9 cellular contexts compared by ENCODE assay signal in the genomic region with DNA sequence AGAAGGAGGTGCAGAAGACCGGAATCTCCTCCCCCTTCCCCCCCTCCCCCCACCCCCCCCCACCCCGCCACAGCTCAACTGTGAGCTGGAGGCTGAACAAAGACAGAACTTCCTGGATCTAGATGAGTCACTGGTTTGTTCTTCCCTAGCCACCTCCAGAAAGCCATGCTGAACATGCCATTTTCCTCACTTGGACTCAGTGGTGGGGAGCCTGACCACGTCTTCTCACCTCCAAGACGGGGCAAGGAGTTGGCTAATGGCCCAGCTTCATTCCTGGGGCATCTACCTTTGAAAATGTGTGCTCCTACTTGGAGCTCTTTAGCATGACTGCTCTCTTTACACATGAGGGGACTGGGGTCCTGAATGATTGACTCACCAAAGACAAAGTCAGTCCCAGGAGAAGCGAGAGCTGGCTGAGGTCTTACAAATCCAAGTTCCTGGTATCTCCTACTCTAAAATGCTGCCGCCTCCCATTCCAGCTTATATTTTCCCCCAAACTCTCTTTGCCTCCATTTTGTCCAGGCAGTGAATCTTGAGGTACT. TPM values are rescaled to one million over a fixed set of nuclear protein-coding genes. Genes with fewer than 3 reads are reported as not detected.
DNase-seq lines count a peak whose midpoint lies in the region; ATAC-seq, FAIRE-seq and TF ChIP-seq lines count a peak whose summit lies in the region.
"Had no signal": no experiment of that assay in that cellular context is flagged by ENCODE, and none has a peak within 500 bp of the region (broad histone marks: within the 10 kb centered on the region; RNA-seq: fewer than 3 reads in every experiment).

No MANE protein-coding gene starts in this region.

- no peak for TF ChIP-seq EP300 in GM12878 (IDR thresholded peaks at IDR 0.05; ENCODE audit: borderline replicate concordance in 1 of 2, control insufficient read depth in 1 of 2, low read depth in 2 of 2, low read length in 2 of 2)

- CTCF ChIA-PET in GM12878 (lab: Yijun Ruan, JAX): interaction anchor here (0.6 to 1.3 kb wide), 4 partner anchors 8 to 184 kb away, joined by 3 to 5 read pairs (median 4); no protein-coding TSS in a partner anchor

- RAD21 ChIA-PET in GM12878 (lab: Charles Lee; ENCODE audit: unreplicated experiment): interaction anchor here (0.5 kb wide), 1 partner anchor 26 kb away, joined by 3 read pairs; no protein-coding TSS in a partner anchor

- H3K4me3 ChIP-seq in GM12878 (no peak overlapping the region), mesodermal cell (ENCODE audit: extremely low read depth, insufficient read depth, low read length, poor library complexity, severe bottlenecking) (no peak overlapping the region)

- H3K36me3 ChIP-seq in GM12878 (ENCODE audit: control insufficient read depth in 2 of 2, insufficient read depth in 2 of 2, low read length in 1 of 2) (no peaks in the 10 kb centered on the region), mesodermal cell (ENCODE audit: control insufficient read depth, insufficient read depth, low read length) (no peaks in the 10 kb centered on the region)

- TF ChIP-seq POLR2A in GM12878 (IDR thresholded peaks at IDR 0.05; ENCODE audit: low read depth, low read length): no peak

- POLR2A ChIA-PET in GM12878 (lab: Charles Lee): interaction anchor here (0.5 to 1.1 kb wide), 3 partner anchors 8 to 26 kb away, joined by 3 to 5 read pairs (median 4); no protein-coding TSS in a partner anchor

- FAIRE-seq in GM12878 (lab: Jason Lieb, UNC): no peak

- DNase-seq in EH (ENCODE audit: low read depth) (peak; percentile 78), LoVo (ENCODE audit: low spot score) (peak; percentile 67), GM12878 (ENCODE audit: low read depth, low spot score) (no peak), HuH-7.5 (ENCODE audit: low spot score) (no peak)
- no peak for DNase-seq in stimulated activated CD4-positive, alpha-beta T cell treated with anti-CD3 and anti-CD28 coated beads, Interleukin-15, amount 100 ng/mL, for 24 hours
- DNase-seq in stimulated activated CD4-positive, alpha-beta T cell treated with anti-CD3 and anti-CD28 coated beads, Interleukin-12 subunit alpha, Interleukin-12 subunit beta, amount 100 ng/mL, for 4 hours: no peak
- DNase-seq: naive B cell had no signal

- ATAC-seq in GM12878: peak; percentile 31
- ATAC-seq in GM19023 (IDR thresholded peaks at IDR 0.05; ENCODE audit: unreplicated experiment): no peak

- H3K9me3 ChIP-seq in GM12878 (replicated peaks; ENCODE audit: control insufficient read depth, insufficient read depth, low read length): no peaks in the 10 kb centered on the region
- H3K9me3 ChIP-seq in mesodermal cell (ENCODE audit: control insufficient read depth, low read length): no peaks in the 10 kb centered on the region

- intact Hi-C loops in GM12878 (cut with micrococcal nuclease; ENCODE audit: unreplicated experiment): no loop called here

- no peaks in the 10 kb centered on the region for H3K79me2 ChIP-seq in GM12878 (ENCODE audit: control insufficient read depth, insufficient read depth, low read length)

- no TSS peak for BruUV-seq in GM12878 (replicated peaks; lab: Mats Ljungman, UMichigan)

- no peaks in the 10 kb centered on the region for H3K27me3 ChIP-seq in GM12878 (replicated peaks in 1 of 2; ENCODE audit: control insufficient read depth in 2 of 2, insufficient read depth in 2 of 2, low read length in 1 of 2)

- H3K4me1 ChIP-seq in GM12878 (ENCODE audit: control insufficient read depth, insufficient read depth, low read length): no peaks in the 10 kb centered on the region; the same call in 1 of the 2 replicates
- peaks cover 7% of the 10 kb centered on the region for H3K4me1 ChIP-seq in mesodermal cell (ENCODE audit: control insufficient read depth, insufficient read depth, low read length, poor library complexity, severe bottlenecking)

- in situ Hi-C loops in GM12878 (cut with MboI): no loop called here

- SMC1A ChIA-PET in GM12878 (lab: Charles Lee; ENCODE audit: uncharacterized antibody, unreplicated experiment): interaction anchor here (1.0 to 1.5 kb wide), 8 partner anchors 10 to 233 kb away, joined by 3 to 5 read pairs (median 3); a partner anchor contains a TSS

- no peaks in the 10 kb centered on the region for H4K20me1 ChIP-seq in GM12878 (ENCODE audit: control insufficient read depth, insufficient read depth)

- H3K4me2 ChIP-seq in GM12878 (ENCODE audit: control insufficient read depth, insufficient read depth): no peak overlapping the region

- H3K27ac ChIP-seq in GM12878 (ENCODE audit: control insufficient read depth, insufficient read depth) (no peak overlapping the region), mesodermal cell (ENCODE audit: low read depth, low read length, severe bottlenecking) (peak overlapping the region; percentile 69)

- TF ChIP-seq RAD21 in GM12878 (IDR thresholded peaks at IDR 0.05; ENCODE audit: insufficient read depth, low read depth, low read length): no peak

- peak overlapping the region; percentile 74 for H2AFZ ChIP-seq in GM12878 (ENCODE audit: control insufficient read depth, low read depth, low read length)

- H3K9ac ChIP-seq in GM12878 (ENCODE audit: control insufficient read depth, insufficient read depth, low read length): no peak overlapping the region

- WGBS in GM12878 (ENCODE audit: insufficient coverage, insufficient replicate concordance, low lambda C conversion rate, missing lambda C conversion rate): 56% methylated on average over 5 of the region's 6 CpGs
- WGBS in mesodermal cell (ENCODE audit: insufficient coverage in 2 of 2), 2 experiments: 36 to 57% methylated on average over 3 to 4 of the region's 6 CpGs

- TF ChIP-seq CTCF in GM12878 (IDR thresholded peaks at IDR 0.05 in 2 of 3, conservative IDR thresholded peaks at IDR 0.05 in 1 of 3; ENCODE audit: control insufficient read depth in 2 of 3, extremely low read depth in 1 of 3, insufficient read depth in 1 of 3, low read depth in 3 of 3, low read length in 3 of 3): no peak

TF ChIP-seq in GM12878, 131 proteins besides CTCF, POLR2A, EP300 and RAD21 (continues in another document):
- TF ChIP-seq, protein P1, sequence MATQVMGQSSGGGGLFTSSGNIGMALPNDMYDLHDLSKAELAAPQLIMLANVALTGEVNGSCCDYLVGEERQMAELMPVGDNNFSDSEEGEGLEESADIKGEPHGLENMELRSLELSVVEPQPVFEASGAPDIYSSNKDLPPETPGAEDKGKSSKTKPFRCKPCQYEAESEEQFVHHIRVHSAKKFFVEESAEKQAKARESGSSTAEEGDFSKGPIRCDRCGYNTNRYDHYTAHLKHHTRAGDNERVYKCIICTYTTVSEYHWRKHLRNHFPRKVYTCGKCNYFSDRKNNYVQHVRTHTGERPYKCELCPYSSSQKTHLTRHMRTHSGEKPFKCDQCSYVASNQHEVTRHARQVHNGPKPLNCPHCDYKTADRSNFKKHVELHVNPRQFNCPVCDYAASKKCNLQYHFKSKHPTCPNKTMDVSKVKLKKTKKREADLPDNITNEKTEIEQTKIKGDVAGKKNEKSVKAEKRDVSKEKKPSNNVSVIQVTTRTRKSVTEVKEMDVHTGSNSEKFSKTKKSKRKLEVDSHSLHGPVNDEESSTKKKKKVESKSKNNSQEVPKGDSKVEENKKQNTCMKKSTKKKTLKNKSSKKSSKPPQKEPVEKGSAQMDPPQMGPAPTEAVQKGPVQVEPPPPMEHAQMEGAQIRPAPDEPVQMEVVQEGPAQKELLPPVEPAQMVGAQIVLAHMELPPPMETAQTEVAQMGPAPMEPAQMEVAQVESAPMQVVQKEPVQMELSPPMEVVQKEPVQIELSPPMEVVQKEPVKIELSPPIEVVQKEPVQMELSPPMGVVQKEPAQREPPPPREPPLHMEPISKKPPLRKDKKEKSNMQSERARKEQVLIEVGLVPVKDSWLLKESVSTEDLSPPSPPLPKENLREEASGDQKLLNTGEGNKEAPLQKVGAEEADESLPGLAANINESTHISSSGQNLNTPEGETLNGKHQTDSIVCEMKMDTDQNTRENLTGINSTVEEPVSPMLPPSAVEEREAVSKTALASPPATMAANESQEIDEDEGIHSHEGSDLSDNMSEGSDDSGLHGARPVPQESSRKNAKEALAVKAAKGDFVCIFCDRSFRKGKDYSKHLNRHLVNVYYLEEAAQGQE (IDR thresholded peaks at IDR 0.05; ENCODE audit: low read depth, low read length): no peak
- no peak for TF ChIP-seq ASH2L (IDR thresholded peaks at IDR 0.05; ENCODE audit: borderline replicate concordance, low read depth)

RNA-seq across cellular contexts. Expression of a gene that starts 22.6 kb away (rescaled TPM):
- total RNA-seq in GM12878 (2013; cell fraction: nucleolus; rRNA removed): 2.2 and 2.4 TPM in 2 replicates
- total RNA-seq in GM12878 (2014; rRNA removed) (1.2 and 1.5 TPM in 2 replicates), GM12878 (2014; rRNA removed; fragmentation: Illumina TruSeq; extraction: Trizol) (0.81 and 0.83 TPM in 2 replicates), GM12878 (2021) (2.4 and 2.6 TPM in 2 replicates)
- polyA plus RNA-seq in GM12878 (2011; ENCODE audit: low read depth): not detected
- polyA plus RNA-seq in GM12878 (2011; rRNA removed) (0.78 and 0.80 TPM in 2 replicates), GM12878 (2014; fragmentation: Illumina TruSeq; extraction: Trizol) (0.72 and 0.89 TPM in 2 replicates), GM12878 (2014; fragmentation: Nextera tagmentation; extraction: Ambion mirVana) (under 1 TPM; 0.40 to 0.53 TPM), GM12878 (2014; rRNA removed) (0.88 TPM in 2 replicates), GM12878 (2016; fragmentation: Nextera tagmentation; extraction: Ambion mirVana) (1 to 10 TPM in 1 of 2 experiments, under 1 TPM in 1; 0.88 to 1.2 TPM)
- 0.46 and 0.50 TPM in 2 replicates for polyA plus RNA-seq in GM12878 (2011; cell fraction: cytosol; rRNA removed)
- 2.0 and 2.2 TPM in 2 replicates for polyA plus RNA-seq in GM12878 (2011; cell fraction: nucleus; rRNA removed)
- polyA plus RNA-seq in GM12878 (2012): 0.18 and 0.21 TPM in 2 replicates
- 1.5 and 2.1 TPM in 2 replicates for polyA minus RNA-seq in GM12878 (2011; rRNA and poly(A)+ RNA removed)
- polyA minus RNA-seq in GM12878 (2011; cell fraction: cytosol; rRNA and poly(A)+ RNA removed): 0.94 TPM in 2 replicates
- polyA minus RNA-seq in GM12878 (2011; cell fraction: nucleus; rRNA and poly(A)+ RNA removed): 2.7 and 4.5 TPM in 2 replicates
- polyA plus RNA-seq in mesodermal cell (2013, experiment 1 of 2): 0.81 TPM
- polyA plus RNA-seq in mesodermal cell (2013, experiment 2 of 2): 1.2 TPM

Comparison
In these comparisons a context has a peak if more than half of its experiments do, and no peak if none do; other contexts are left out.
1. DNase-seq: peak in EH (single experiment) and LoVo (single experiment); none in GM12878 (single experiment), stimulated activated CD4-positive, alpha-beta T cell treated with anti-CD3 and anti-CD28 coated beads, Interleukin-15, amount 100 ng/mL, for 24 hours (single experiment), HuH-7.5 (single experiment) and stimulated activated CD4-positive, alpha-beta T cell treated with anti-CD3 and anti-CD28 coated beads, Interleukin-12 subunit alpha, Interleukin-12 subunit beta, amount 100 ng/mL, for 4 hours (single experiment).